ENCODE assay signal across 31 cellular contexts in genomic region chr4:175444512-175444911, GRCh38.
"Had no signal": no experiment of that assay in that cellular context is flagged by ENCODE, and none has a peak within 500 bp of the region (broad histone marks: within the 10 kb centered on the region; RNA-seq: fewer than 3 reads in every experiment).

No MANE protein-coding gene starts in this region.

- H3K27me3 ChIP-seq: adrenal gland, body of pancreas, brain microvascular endothelial cell, breast epithelium had no signal

- H3K4me3 Mint-ChIP-seq: activated B cell treated with CpG ODN at 0.5 μM for 24 hours; activated CD4-positive, alpha-beta memory T cell treated with anti-CD3 and anti-CD28 coated beads for 36 hours; activated CD8-positive, alpha-beta T cell treated with anti-CD3 and anti-CD28 coated beads for 36 hours; activated naive CD4-positive, alpha-beta T cell treated with anti-CD3 and anti-CD28 coated beads for 36 hours; activated naive CD8-positive, alpha-beta T cell treated with anti-CD3 and anti-CD28 coated beads for 36 hours; activated T-cell treated with anti-CD3 and anti-CD28 coated beads, Interleukin-2, amount 50 U/mL, for 4 hours; activated T-cell treated with anti-CD3 and anti-CD28 coated beads, Interleukin-2, amount 50 U/mL, for 72 hours; activated T-helper 1 cell treated with anti-CD3 and anti-CD28 coated beads, Interleukin-12 subunit alpha, Interleukin-12 subunit beta, Interleukin-2, Interleukin-4 antibody, amounts not matched to agents 30 ng/mL and 10 ng/mL and 1 ng/mL, durations not matched to agents 14 hours and 24 hours and 36 hours; activated T-helper 17 cell treated with anti-CD3 and anti-CD28 coated beads, Interleukin-2, amount 50 U/mL, for 72 hours; T-cell; T-helper 17 cell had no signal

- H3K9me3 ChIP-seq: adrenal gland, body of pancreas, breast epithelium had no signal

- ATAC-seq: activated CD8-positive, alpha-beta T cell treated with anti-CD3 and anti-CD28 coated beads for 36 hours; activated naive CD4-positive, alpha-beta T cell treated with anti-CD3 and anti-CD28 coated beads, Interleukin-2, amount 50 U/mL, for 72 hours; activated T-cell treated with anti-CD3 and anti-CD28 coated beads, Interleukin-2, amount 50 U/mL, for 4 hours; activated T-cell treated with anti-CD3 and anti-CD28 coated beads, Interleukin-2, amount 50 U/mL, for 72 hours; activated T-helper 17 cell treated with anti-CD3 and anti-CD28 coated beads, Interleukin-2, amount 50 U/mL, for 72 hours; body of pancreas; T-cell; T-helper 17 cell had no signal

- H3K4me3 ChIP-seq: adrenal gland, body of pancreas, breast epithelium had no signal

- H3K27ac ChIP-seq: adrenal gland, body of pancreas, brain microvascular endothelial cell, breast epithelium, VCaP had no signal

- H3K36me3 ChIP-seq: adrenal gland, brain microvascular endothelial cell, breast epithelium had no signal

- H3K27ac Mint-ChIP-seq: activated B cell treated with CpG ODN at 0.5 μM for 24 hours; activated CD4-positive, alpha-beta memory T cell treated with anti-CD3 and anti-CD28 coated beads for 36 hours; activated CD8-positive, alpha-beta T cell treated with anti-CD3 and anti-CD28 coated beads for 36 hours; activated naive CD4-positive, alpha-beta T cell treated with anti-CD3 and anti-CD28 coated beads for 36 hours; activated naive CD4-positive, alpha-beta T cell treated with anti-CD3 and anti-CD28 coated beads, Interleukin-2, amount 50 U/mL, for 72 hours; activated naive CD8-positive, alpha-beta T cell treated with anti-CD3 and anti-CD28 coated beads for 36 hours; activated T-cell treated with anti-CD3 and anti-CD28 coated beads, Interleukin-2, amount 50 U/mL, for 72 hours; activated T-helper 1 cell treated with anti-CD3 and anti-CD28 coated beads, Interleukin-12 subunit alpha, Interleukin-12 subunit beta, Interleukin-2, Interleukin-4 antibody, amounts not matched to agents 30 ng/mL and 10 ng/mL and 1 ng/mL, durations not matched to agents 14 hours and 24 hours and 36 hours; activated T-helper 17 cell treated with anti-CD3 and anti-CD28 coated beads, Interleukin-2, amount 50 U/mL, for 72 hours; T-cell; T-helper 17 cell had no signal

- H3K36me3 Mint-ChIP-seq: activated CD4-positive, alpha-beta memory T cell treated with anti-CD3 and anti-CD28 coated beads for 36 hours; activated naive CD4-positive, alpha-beta T cell treated with anti-CD3 and anti-CD28 coated beads, Interleukin-2, amount 50 U/mL, for 72 hours; activated naive CD8-positive, alpha-beta T cell treated with anti-CD3 and anti-CD28 coated beads for 36 hours; T-cell had no signal

- DNase-seq: activated B cell treated with CpG ODN at 0.5 μM for 24 hours; activated CD4-positive, alpha-beta memory T cell treated with anti-CD3 and anti-CD28 coated beads for 36 hours; activated CD4-positive, alpha-beta T cell treated with anti-CD3 and anti-CD28 coated beads for 48 hours; activated CD4-positive, alpha-beta T cell treated with anti-CD3 and anti-CD28 coated beads, Interleukin-2, amount 50 U/mL, for 1 hour; activated CD4-positive, alpha-beta T cell treated with anti-CD3 and anti-CD28 coated beads, Interleukin-2, amount 50 U/mL, for 4 hours; activated CD4-positive, CD25-positive, alpha-beta regulatory T cell treated with anti-CD3 and anti-CD28 coated beads, Interleukin-2, amount 50 U/mL, for 72 hours; activated CD8-positive, alpha-beta memory T cell treated with anti-CD3 and anti-CD28 coated beads, Interleukin-2, amount 50 U/mL, for 4 hours; activated CD8-positive, alpha-beta T cell treated with anti-CD3 and anti-CD28 coated beads for 36 hours; activated gamma-delta T cell treated with Interleukin-2 at 50 U/mL for 16 hours; activated naive CD4-positive, alpha-beta T cell; activated naive CD4-positive, alpha-beta T cell treated with anti-CD3 and anti-CD28 coated beads for 36 hours; activated naive CD4-positive, alpha-beta T cell treated with anti-CD3 and anti-CD28 coated beads, Interleukin-2, amount 50 U/mL, for 16 hours; activated naive CD8-positive, alpha-beta T cell treated with anti-CD3 and anti-CD28 coated beads for 36 hours; activated T-cell treated with anti-CD3 and anti-CD28 coated beads for 4 hours; activated T-cell treated with anti-CD3 and anti-CD28 coated beads, Interleukin-2, amount 50 U/mL, for 1 hour; activated T-cell treated with anti-CD3 and anti-CD28 coated beads, Interleukin-2, amount 50 U/mL, for 4 hours; activated T-cell treated with anti-CD3 and anti-CD28 coated beads, Interleukin-2, amount 50 U/mL, for 72 hours; adrenal gland; amniotic stem cell; aorta; body of pancreas; brain microvascular endothelial cell; central memory CD4-positive, alpha-beta T cell; T-cell; T-helper 17 cell; T-helper 9 cell had no signal

- H3K9me3 Mint-ChIP-seq: activated B cell treated with CpG ODN at 0.5 μM for 24 hours; activated CD4-positive, alpha-beta memory T cell treated with anti-CD3 and anti-CD28 coated beads for 36 hours; activated CD8-positive, alpha-beta T cell treated with anti-CD3 and anti-CD28 coated beads for 36 hours; activated naive CD4-positive, alpha-beta T cell treated with anti-CD3 and anti-CD28 coated beads for 36 hours; activated naive CD8-positive, alpha-beta T cell treated with anti-CD3 and anti-CD28 coated beads for 36 hours; activated T-helper 1 cell treated with anti-CD3 and anti-CD28 coated beads, Interleukin-12 subunit alpha, Interleukin-12 subunit beta, Interleukin-2, Interleukin-4 antibody, amounts not matched to agents 30 ng/mL and 10 ng/mL and 1 ng/mL, durations not matched to agents 14 hours and 24 hours and 36 hours had no signal

- H3K27me3 Mint-ChIP-seq: activated B cell treated with CpG ODN at 0.5 μM for 24 hours; activated CD4-positive, alpha-beta memory T cell treated with anti-CD3 and anti-CD28 coated beads for 36 hours; activated CD8-positive, alpha-beta T cell treated with anti-CD3 and anti-CD28 coated beads for 36 hours; activated naive CD8-positive, alpha-beta T cell treated with anti-CD3 and anti-CD28 coated beads for 36 hours; activated T-helper 17 cell treated with anti-CD3 and anti-CD28 coated beads, Interleukin-2, amount 50 U/mL, for 72 hours; T-cell; T-helper 17 cell had no signal

- H3K4me1 Mint-ChIP-seq: activated naive CD8-positive, alpha-beta T cell treated with anti-CD3 and anti-CD28 coated beads for 36 hours; activated T-helper 17 cell treated with anti-CD3 and anti-CD28 coated beads, Interleukin-2, amount 50 U/mL, for 72 hours; T-cell; T-helper 17 cell had no signal

- H3K4me1 ChIP-seq: adrenal gland, body of pancreas, breast epithelium had no signal
